Comparison of ENCODE assay signal across 20 cellular contexts in the genomic region with DNA sequence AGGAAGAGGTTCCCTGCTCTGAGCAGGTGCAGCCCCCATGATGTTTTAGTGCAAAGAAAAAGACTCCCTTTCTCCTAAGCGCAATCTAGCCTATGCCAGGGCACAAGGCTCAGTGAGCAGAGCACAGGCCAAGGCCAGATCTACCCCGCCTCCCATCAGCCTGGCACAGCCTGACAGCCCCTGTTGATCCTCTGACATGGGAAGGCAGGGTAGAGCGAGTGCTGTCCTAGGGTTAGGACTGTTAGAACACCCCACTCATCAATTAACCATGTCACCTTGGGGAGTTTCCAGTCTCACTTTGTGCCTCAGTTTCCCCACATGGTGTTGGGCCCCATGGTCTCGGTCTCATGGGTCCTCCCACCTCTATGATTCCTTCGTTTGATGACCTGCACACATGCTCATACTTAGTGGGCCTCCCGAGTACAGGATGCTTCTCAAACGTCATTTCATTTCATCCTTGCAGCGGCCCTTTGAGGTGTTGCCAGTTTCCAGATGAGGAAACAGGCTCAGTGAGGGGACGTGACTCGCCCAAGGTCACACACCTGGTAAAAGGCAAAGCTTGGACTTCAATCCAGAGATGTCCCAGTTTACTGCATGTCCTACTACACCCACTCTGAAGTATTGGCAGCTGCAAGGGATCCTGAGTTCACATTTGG.
"Had no signal": no experiment of that assay in that cellular context is flagged by ENCODE, and none has a peak within 500 bp of the region (broad histone marks: within the 10 kb centered on the region; RNA-seq: fewer than 3 reads in every experiment).

No MANE protein-coding gene starts in this region.

- H3K4me1 ChIP-seq: prostate gland, transverse colon, uterus had no signal

- H3K36me3 ChIP-seq: neutrophil, prostate gland, right atrium auricular region, thoracic aorta, transverse colon, upper lobe of right lung, uterus had no signal

- H3K27me3 ChIP-seq: neutrophil, right atrium auricular region, transverse colon, upper lobe of right lung, uterus had no signal

- DNase-seq: effector memory CD8-positive, alpha-beta T cell; head of caudate nucleus; mesenchymal stem cell; naive thymus-derived CD4-positive, alpha-beta T cell; nephron progenitor cell; stimulated activated CD4-positive, alpha-beta T cell treated with anti-CD3 and anti-CD28 coated beads, Interleukin-15, amount 100 ng/mL, for 24 hours; stimulated activated CD4-positive, alpha-beta T cell treated with anti-CD3 and anti-CD28 coated beads, Interleukin-2, amount 100 ng/mL, for 48 hours; stimulated activated naive B cell treated with anti-CD40 and anti-IgM and Interleukin-4, amounts not matched to agents 10 μg/mL and 1 μg/mL and 100 μg/mL, for 72 hours; transverse colon; upper lobe of right lung; uterus had no signal

- H3K4me3 ChIP-seq: coronary artery, prostate gland, right atrium auricular region, skin epidermis, thoracic aorta, transverse colon, upper lobe of right lung, uterus had no signal

- H3K9me3 ChIP-seq: neutrophil, prostate gland, right atrium auricular region, thoracic aorta, transverse colon, upper lobe of right lung, uterus had no signal

- FAIRE-seq: endometrium, frontal cortex, keratinocyte had no signal

- ATAC-seq: effector memory CD8-positive, alpha-beta T cell; naive thymus-derived CD4-positive, alpha-beta T cell; stimulated activated naive B cell treated with anti-CD40 and anti-IgM and Interleukin-4, amounts not matched to agents 10 μg/mL and 1 μg/mL and 100 μg/mL, for 72 hours had no signal

- H3K27ac ChIP-seq: neutrophil, prostate gland, transverse colon, upper lobe of right lung, uterus had no signal
